Comparison of ENCODE assay signal across 18 cellular contexts in genomic region chr13:48258430-48258829, GRCh38.
"Had no signal": no experiment of that assay in that cellular context is flagged by ENCODE, and none has a peak within 500 bp of the region (broad histone marks: within the 10 kb centered on the region; RNA-seq: fewer than 3 reads in every experiment).

No MANE protein-coding gene starts in this region.

- H3K9me3 Mint-ChIP-seq: activated CD4-positive, alpha-beta memory T cell treated with anti-CD3 and anti-CD28 coated beads, Interleukin-2, amount 10 ng/mL, durations not matched to agents 7 days and 5 days; activated naive CD8-positive, alpha-beta T cell treated with anti-CD3 and anti-CD28 coated beads, Interleukin-2, amount 10 ng/mL, durations not matched to agents 7 days and 5 days; immature natural killer cell; natural killer cell; stimulated activated memory B cell treated with anti-CD40 and anti-IgM and Interleukin-4, amounts not matched to agents 10 μg/mL and 1 μg/mL and 100 μg/mL, for 72 hours; T-helper 2 cell treated with Interferon-gamma antibody and Interleukin-4, amounts not matched to agents 5 μg/mL and 100 μg/mL, for 36 hours; type B pancreatic cell; WTC11 had no signal

- H3K4me1 Mint-ChIP-seq: activated CD4-positive, alpha-beta memory T cell treated with anti-CD3 and anti-CD28 coated beads, Interleukin-2, amount 10 ng/mL, durations not matched to agents 7 days and 5 days; WTC11 had no signal

- ATAC-seq: esophagus mucosa; gastrocnemius medialis; natural killer cell; stimulated activated memory B cell treated with anti-CD40 and anti-IgM and Interleukin-4, amounts not matched to agents 10 μg/mL and 1 μg/mL and 100 μg/mL, for 72 hours; WTC11 had no signal

- H3K27ac Mint-ChIP-seq: activated CD4-positive, alpha-beta memory T cell treated with anti-CD3 and anti-CD28 coated beads, Interleukin-2, amount 10 ng/mL, durations not matched to agents 7 days and 5 days; activated naive CD8-positive, alpha-beta T cell treated with anti-CD3 and anti-CD28 coated beads, Interleukin-2, amount 10 ng/mL, durations not matched to agents 7 days and 5 days; stimulated activated memory B cell treated with anti-CD40 and anti-IgM and Interleukin-4, amounts not matched to agents 10 μg/mL and 1 μg/mL and 100 μg/mL, for 72 hours; T-helper 2 cell treated with Interferon-gamma antibody and Interleukin-4, amounts not matched to agents 5 μg/mL and 100 μg/mL, for 36 hours; WTC11 had no signal

- H3K27me3 Mint-ChIP-seq: activated CD4-positive, alpha-beta memory T cell treated with anti-CD3 and anti-CD28 coated beads, Interleukin-2, amount 10 ng/mL, durations not matched to agents 7 days and 5 days; activated naive CD8-positive, alpha-beta T cell treated with anti-CD3 and anti-CD28 coated beads, Interleukin-2, amount 10 ng/mL, durations not matched to agents 7 days and 5 days; stimulated activated memory B cell treated with anti-CD40 and anti-IgM and Interleukin-4, amounts not matched to agents 10 μg/mL and 1 μg/mL and 100 μg/mL, for 72 hours; type B pancreatic cell had no signal

- H3K4me3 Mint-ChIP-seq: activated CD4-positive, alpha-beta memory T cell treated with anti-CD3 and anti-CD28 coated beads, Interleukin-2, amount 10 ng/mL, durations not matched to agents 7 days and 5 days; activated naive CD8-positive, alpha-beta T cell treated with anti-CD3 and anti-CD28 coated beads, Interleukin-2, amount 10 ng/mL, durations not matched to agents 7 days and 5 days; immature natural killer cell; natural killer cell; stimulated activated memory B cell treated with anti-CD40 and anti-IgM and Interleukin-4, amounts not matched to agents 10 μg/mL and 1 μg/mL and 100 μg/mL, for 72 hours; T-helper 2 cell treated with Interferon-gamma antibody and Interleukin-4, amounts not matched to agents 5 μg/mL and 100 μg/mL, for 36 hours; type B pancreatic cell; WTC11 had no signal

- DNase-seq: activated CD4-positive, alpha-beta memory T cell treated with anti-CD3 and anti-CD28 coated beads, Interleukin-2, amount 10 ng/mL, durations not matched to agents 7 days and 5 days; activated CD4-positive, alpha-beta T cell treated with anti-CD3 and anti-CD28 coated beads for 4 hours; activated naive CD8-positive, alpha-beta T cell treated with anti-CD3 and anti-CD28 coated beads, Interleukin-2, amount 10 ng/mL, durations not matched to agents 7 days and 5 days; aorta; effector CD4-positive, alpha-beta T cell; gastrocnemius medialis; head of caudate nucleus; immature natural killer cell; mesendoderm; natural killer cell; spleen; stimulated activated CD4-positive, alpha-beta T cell treated with anti-CD3 and anti-CD28 coated beads, Interleukin-4, amount 100 ng/mL, for 4 hours; testis had no signal
